12 cellular contexts compared by ENCODE assay signal in genomic region chr11:100562102-100562501, GRCh38.
DNase-seq lines count a peak whose midpoint lies in the region; ATAC-seq and TF ChIP-seq lines count a peak whose summit lies in the region.
"Had no signal": no experiment of that assay in that cellular context is flagged by ENCODE, and none has a peak within 500 bp of the region (broad histone marks: within the 10 kb centered on the region; RNA-seq: fewer than 3 reads in every experiment).

No MANE protein-coding gene starts in this region.

- H3K36me3 ChIP-seq in right atrium auricular region (no peaks in the 10 kb centered on the region), uterus (no peaks in the 10 kb centered on the region), esophagus squamous epithelium (no peaks in the 10 kb centered on the region), psoas muscle (ENCODE audit: insufficient read depth in 1 of 2, low read depth in 1 of 2) (no peaks in the 10 kb centered on the region)

- 21 to 22% methylated on average over 2 of the region's 2 CpGs for WGBS in esophagus squamous epithelium, 2 donors
- WGBS in psoas muscle, 3 donors: 19 to 23% (median 21%) methylated on average over 2 of the region's 2 CpGs

- no peak for DNase-seq in Right ventricle myocardium inferior (ENCODE audit: missing footprints)
- no peak for DNase-seq in right atrium auricular region (ENCODE audit: low spot score)
- DNase-seq in choroid plexus epithelial cell (ENCODE audit: low read depth): peak; percentile 92
- peak; percentile 84 for DNase-seq in kidney tubule cell (ENCODE audit: low spot score)
- peak; percentile 29 to 32 for DNase-seq in uterus
- no peak for DNase-seq in esophagus squamous epithelium (lab: John Stamatoyannopoulos, UW)
- no peak for DNase-seq in psoas muscle
- no peak for DNase-seq in G401 (ENCODE audit: low spot score)
- DNase-seq: islet precursor cell; NCI-H1436; stimulated activated CD4-positive, alpha-beta T cell treated with anti-CD3 and anti-CD28 coated beads, Interleukin-15, amount 100 ng/mL, for 24 hours; testis had no signal

- ATAC-seq in Right ventricle myocardium inferior: peak; percentile 85
- no peak for ATAC-seq in psoas muscle

- intact Hi-C loops in Right ventricle myocardium inferior (cut with DNase I) (no loop called here), uterus (cut with DNase I; ENCODE audit: low total_unique reads) (no loop called here), esophagus squamous epithelium (cut with DNase I) (no loop called here), psoas muscle (cut with DNase I) (no loop called here)

- H3K27me3 ChIP-seq in right atrium auricular region: no peaks in the 10 kb centered on the region
- H3K27me3 ChIP-seq in uterus: no peaks in the 10 kb centered on the region
- H3K27me3 ChIP-seq in esophagus squamous epithelium: no peaks in the 10 kb centered on the region
- no peaks in the 10 kb centered on the region for H3K27me3 ChIP-seq in psoas muscle (ENCODE audit: insufficient read depth in 3 of 3, low read length in 2 of 3)
- H3K27me3 ChIP-seq: testis had no signal

- no peaks in the 10 kb centered on the region for H3K9me3 ChIP-seq in right atrium auricular region
- no peaks in the 10 kb centered on the region for H3K9me3 ChIP-seq in uterus
- H3K9me3 ChIP-seq in esophagus squamous epithelium: no peaks in the 10 kb centered on the region
- no peaks in the 10 kb centered on the region for H3K9me3 ChIP-seq in psoas muscle
- H3K9me3 ChIP-seq: testis had no signal

- H3K27ac ChIP-seq in right atrium auricular region: peak overlapping the region in 1 of 2 donors; percentile 5
- peak overlapping the region; percentile 34 to 67 for H3K27ac ChIP-seq in uterus
- H3K27ac ChIP-seq in esophagus squamous epithelium: peak overlapping the region in 1 of 4 donors; percentile 23
- H3K27ac ChIP-seq in psoas muscle: no peak overlapping the region
- H3K27ac ChIP-seq: testis had no signal

- TF ChIP-seq POLR2A in uterus (IDR thresholded peaks at IDR 0.05) (no peak), esophagus squamous epithelium (IDR thresholded peaks at IDR 0.05) (no peak)

- TF ChIP-seq CTCF in right atrium auricular region (IDR thresholded peaks at IDR 0.05) (no peak), choroid plexus epithelial cell (conservative IDR thresholded peaks at IDR 0.05; ENCODE audit: low read depth, low read length) (no peak), uterus (IDR thresholded peaks at IDR 0.05) (no peak), esophagus squamous epithelium (IDR thresholded peaks at IDR 0.05) (no peak), psoas muscle (IDR thresholded peaks at IDR 0.05) (no peak)

- H3K4me3 ChIP-seq in right atrium auricular region (no peak overlapping the region), choroid plexus epithelial cell (ENCODE audit: low read depth, low read length) (no peak overlapping the region), uterus (no peak overlapping the region), esophagus squamous epithelium (no peak overlapping the region), psoas muscle (no peak overlapping the region)
- H3K4me3 ChIP-seq: testis had no signal

- H3K4me1 ChIP-seq in right atrium auricular region: peaks cover 0 to 25% of the 10 kb centered on the region in 2 donors
- peaks cover 0 to 12% of the 10 kb centered on the region in 2 donors for H3K4me1 ChIP-seq in uterus
- peaks cover 0 to 38% (median 8%) of the 10 kb centered on the region in 3 donors for H3K4me1 ChIP-seq in esophagus squamous epithelium
- H3K4me1 ChIP-seq in psoas muscle: peaks cover 16% of the 10 kb centered on the region

- in situ Hi-C loops in G401 (cut with HindIII; ENCODE audit: low sequenced_read_pairs): no loop called here

Comparison
In these comparisons a context has a peak if more than half of its experiments do, and no peak if none do; other contexts are left out.
1. DNase-seq: peak in choroid plexus epithelial cell (single experiment), kidney tubule cell (single experiment) and uterus (2 of 2); none in Right ventricle myocardium inferior (single experiment), right atrium auricular region (single experiment), esophagus squamous epithelium (single experiment), psoas muscle (0 of 2) and G401 (single experiment).